ENCODE assay signal across 17 cellular contexts in genomic region chr4:91963489-91963888, GRCh38.
DNase-seq lines count a peak whose midpoint lies in the region; ATAC-seq, FAIRE-seq and TF ChIP-seq lines count a peak whose summit lies in the region.
"Had no signal": no experiment of that assay in that cellular context is flagged by ENCODE, and none has a peak within 500 bp of the region (broad histone marks: within the 10 kb centered on the region; RNA-seq: fewer than 3 reads in every experiment).

No MANE protein-coding gene starts in this region.

- no peaks in the 10 kb centered on the region for H3K9me3 ChIP-seq in AG04450 (ENCODE audit: control insufficient read depth, insufficient read depth, low read length)
- H3K9me3 ChIP-seq in MG63, result no peaks in the 10 kb centered on the region
- H3K9me3 ChIP-seq: A549, thyroid gland had no signal

- H3K36me3 ChIP-seq in MG63 (no peaks in the 10 kb centered on the region), bronchial epithelial cell (ENCODE audit: control insufficient read depth, insufficient read depth, low read length) (no peaks in the 10 kb centered on the region)
- H3K36me3 ChIP-seq: thyroid gland had no signal

- POLR2A ChIA-PET in AG04450 (lab: Yijun Ruan, JAX), result no interaction called here

- FAIRE-seq in bronchial epithelial cell (lab: Jason Lieb, UNC), result no peak
- FAIRE-seq: A549 had no signal

- DNase-seq in AG04450 (ENCODE audit: low read depth, low spot score), result peak; percentile 16
- peak; percentile 32 for DNase-seq in MG63
- peak; percentile 85 for DNase-seq in bronchial epithelial cell (ENCODE audit: low read depth)
- peak; percentile 68 for DNase-seq in inferior parietal cortex (ENCODE audit: extremely low spot score)
- no peak for DNase-seq in NCI-H510A treated with DMSO at 0.1 percent for 48 hours (lab: John Stamatoyannopoulos, UW)
- DNase-seq: activated CD4-positive, CD25-positive, alpha-beta regulatory T cell treated with anti-CD3 and anti-CD28 coated beads, Interleukin-2, amount 50 U/mL, for 72 hours; CD4-positive, alpha-beta T cell; effector memory CD8-positive, alpha-beta T cell; kidney; MV-4-11; stimulated activated CD4-positive, alpha-beta T cell treated with anti-CD3 and anti-CD28 coated beads, Interleukin-4, amount 100 ng/mL, for 4 hours; thyroid gland had no signal

- H3K4me3 ChIP-seq in AG04450 (ENCODE audit: low read depth, low read length), result no peak overlapping the region
- no peak overlapping the region for H3K4me3 ChIP-seq in MG63
- H3K4me3 ChIP-seq in bronchial epithelial cell (ENCODE audit: low read depth, low read length), result no peak overlapping the region
- H3K4me3 ChIP-seq: A549, thyroid gland had no signal

- CTCF ChIA-PET in AG04450 (lab: Charles Lee), result no interaction called here

- no peak overlapping the region for H3K27ac ChIP-seq in AG04450 (ENCODE audit: low read depth, low read length)
- H3K27ac ChIP-seq: A549, thyroid gland had no signal

- ATAC-seq in HG02642 (IDR thresholded peaks at IDR 0.05; ENCODE audit: poor library complexity, unreplicated experiment) (no peak), GM18870 (IDR thresholded peaks at IDR 0.05; ENCODE audit: unreplicated experiment) (no peak), HG02885 (IDR thresholded peaks at IDR 0.05; ENCODE audit: poor library complexity, unreplicated experiment) (no peak)
- ATAC-seq: A549; effector memory CD8-positive, alpha-beta T cell; Right ventricle myocardium inferior had no signal

- TF ChIP-seq CTCF in AG04450 (IDR thresholded peaks at IDR 0.05; ENCODE audit: low read depth, low read length), result no peak
- no peak for TF ChIP-seq CTCF in bronchial epithelial cell (IDR thresholded peaks at IDR 0.05; ENCODE audit: insufficient read depth, low read length, severe bottlenecking)

- H3K27me3 ChIP-seq in AG04450 (ENCODE audit: control insufficient read depth, insufficient read depth, low read length) (no peaks in the 10 kb centered on the region), MG63 (no peaks in the 10 kb centered on the region), bronchial epithelial cell (ENCODE audit: control insufficient read depth, insufficient read depth, low read length) (no peaks in the 10 kb centered on the region)
- H3K27me3 ChIP-seq: thyroid gland had no signal
